Comparison of ENCODE assay signal across 29 cellular contexts in genomic region chr6:39378175-39378889, GRCh38. TPM values are rescaled to one million over a fixed set of nuclear protein-coding genes. Genes with fewer than 3 reads are reported as not detected.
DNase-seq lines count a peak whose midpoint lies in the region; ATAC-seq, FAIRE-seq and TF ChIP-seq lines count a peak whose summit lies in the region.
"Had no signal": no experiment of that assay in that cellular context is flagged by ENCODE, and none has a peak within 500 bp of the region (broad histone marks: within the 10 kb centered on the region; RNA-seq: fewer than 3 reads in every experiment).

No MANE protein-coding gene starts in this region.

- ATAC-seq in GM12878, result peak; percentile 71
- ATAC-seq in left lung, result peak; percentile 38
- peak; percentile 83 to 89 (median 86) for ATAC-seq in pancreas
- no peak for ATAC-seq in activated naive CD4-positive, alpha-beta T cell treated with anti-CD3 and anti-CD28 coated beads, Interleukin-2, amount 50 U/mL, for 72 hours
- ATAC-seq: T-cell had no signal

- H3K79me2 ChIP-seq in GM12878 (ENCODE audit: control insufficient read depth, insufficient read depth, low read length) (no peaks in the 10 kb centered on the region), MM.1S (ENCODE audit: low read length) (no peaks in the 10 kb centered on the region)

- no peaks in the 10 kb centered on the region for H3K36me3 ChIP-seq in GM12878 (ENCODE audit: control insufficient read depth in 2 of 2, insufficient read depth in 2 of 2, low read length in 1 of 2)
- H3K36me3 ChIP-seq in left lung, result no peaks in the 10 kb centered on the region
- no peaks in the 10 kb centered on the region for H3K36me3 ChIP-seq in pancreas
- no peaks in the 10 kb centered on the region for H3K36me3 ChIP-seq in thyroid gland
- no peaks in the 10 kb centered on the region for H3K36me3 ChIP-seq in MM.1S (replicated peaks; ENCODE audit: insufficient read depth, low read length)
- H3K36me3 ChIP-seq: BE2C, breast epithelium, heart right ventricle had no signal

- no peaks in the 10 kb centered on the region for H3K4me1 ChIP-seq in GM12878 (ENCODE audit: control insufficient read depth, insufficient read depth, low read length)
- no peaks in the 10 kb centered on the region for H3K4me1 ChIP-seq in left lung
- peaks cover 17 to 23% (median 22%) of the 10 kb centered on the region in 3 donors for H3K4me1 ChIP-seq in pancreas
- peaks cover 0 to 3% of the 10 kb centered on the region in 2 donors for H3K4me1 ChIP-seq in thyroid gland
- no peaks in the 10 kb centered on the region for H3K4me1 ChIP-seq in MM.1S (ENCODE audit: low read length)
- H3K4me1 ChIP-seq: BE2C, breast epithelium, foreskin keratinocyte had no signal

- H3K9ac ChIP-seq in GM12878 (ENCODE audit: control insufficient read depth, insufficient read depth, low read length), result no peak overlapping the region
- no peak overlapping the region for H3K9ac ChIP-seq in MM.1S (ENCODE audit: low read length)

- H3K9me3 ChIP-seq in GM12878 (replicated peaks; ENCODE audit: control insufficient read depth, insufficient read depth, low read length) (no peaks in the 10 kb centered on the region), left lung (no peaks in the 10 kb centered on the region), pancreas (no peaks in the 10 kb centered on the region), thyroid gland (no peaks in the 10 kb centered on the region), MM.1S (replicated peaks; ENCODE audit: insufficient read depth, low read length) (no peaks in the 10 kb centered on the region)
- H3K9me3 ChIP-seq: BE2C, breast epithelium had no signal

- H3K9me3 Mint-ChIP-seq in activated naive CD4-positive, alpha-beta T cell treated with anti-CD3 and anti-CD28 coated beads, Interleukin-2, amount 50 U/mL, for 72 hours, result no peaks in the 10 kb centered on the region
- H3K9me3 Mint-ChIP-seq: activated naive CD4-positive, alpha-beta T cell treated with anti-CD3 and anti-CD28 coated beads for 36 hours; memory B cell; T-cell; type B pancreatic cell had no signal

- no peak for TF ChIP-seq RAD21 in GM12878 (IDR thresholded peaks at IDR 0.05; ENCODE audit: insufficient read depth, low read depth, low read length)

- CTCF ChIA-PET in GM12878 (lab: Yijun Ruan, JAX), result interaction anchor here (0.7 to 4.7 kb wide), 17 partner anchors 9 to 603 kb away, joined by 3 to 39 read pairs (median 4); no protein-coding TSS in a partner anchor

- H3K9me2 ChIP-seq in MM.1S (replicated peaks; ENCODE audit: insufficient read depth, low read length), result no peaks in the 10 kb centered on the region

- no TSS peak for BruUV-seq in GM12878 (replicated peaks; lab: Mats Ljungman, UMichigan)

- H4K20me1 ChIP-seq in GM12878 (ENCODE audit: control insufficient read depth, insufficient read depth) (no peaks in the 10 kb centered on the region), MM.1S (ENCODE audit: insufficient read depth, low read length) (no peaks in the 10 kb centered on the region)

- WGBS in GM12878 (ENCODE audit: insufficient coverage, insufficient replicate concordance, low lambda C conversion rate, missing lambda C conversion rate), result 42% methylated on average over 7 of the region's 7 CpGs
- 40 to 42% methylated on average over 7 of the region's 7 CpGs for WGBS in pancreas, 2 donors
- WGBS in thyroid gland, 2 donors, result 80 to 83% methylated on average over 7 of the region's 7 CpGs

- no peak overlapping the region for H3K27ac Mint-ChIP-seq in activated naive CD4-positive, alpha-beta T cell treated with anti-CD3 and anti-CD28 coated beads, Interleukin-2, amount 50 U/mL, for 72 hours
- H3K27ac Mint-ChIP-seq: activated naive CD4-positive, alpha-beta T cell treated with anti-CD3 and anti-CD28 coated beads for 36 hours; HFFc6; memory B cell; T-cell; WTC11 had no signal

- H3F3A ChIP-seq in MM.1S (ENCODE audit: insufficient read depth, low read length), result no peaks in the 10 kb centered on the region

- H3K27me3 ChIP-seq in GM12878 (replicated peaks in 1 of 2; ENCODE audit: control insufficient read depth in 2 of 2, insufficient read depth in 2 of 2, low read length in 1 of 2) (no peaks in the 10 kb centered on the region), left lung (no peaks in the 10 kb centered on the region), pancreas (no peaks in the 10 kb centered on the region), thyroid gland (no peaks in the 10 kb centered on the region), MM.1S (replicated peaks; ENCODE audit: insufficient read depth, low read length) (no peaks in the 10 kb centered on the region)
- H3K27me3 ChIP-seq: breast epithelium, heart right ventricle had no signal

- FAIRE-seq in GM19239 (lab: Jason Lieb, UNC) (peak; percentile 11), GM12878 (lab: Jason Lieb, UNC) (no peak), pancreas (lab: Jason Lieb, UNC) (no peak)
- FAIRE-seq: colon had no signal

- H2AFZ ChIP-seq in GM12878 (ENCODE audit: control insufficient read depth, low read depth, low read length), result no peak overlapping the region
- no peak overlapping the region for H2AFZ ChIP-seq in MM.1S (ENCODE audit: low read length)

- no peak for TF ChIP-seq POLR2A in GM12878 (IDR thresholded peaks at IDR 0.05; ENCODE audit: low read depth, low read length)
- TF ChIP-seq POLR2A in thyroid gland (IDR thresholded peaks at IDR 0.05), result no peak

- TF ChIP-seq EP300 in GM12878 (IDR thresholded peaks at IDR 0.05; ENCODE audit: borderline replicate concordance in 1 of 2, control insufficient read depth in 1 of 2, low read depth in 2 of 2, low read length in 2 of 2), result no peak

- intact Hi-C loops in GM12878 (cut with micrococcal nuclease; ENCODE audit: unreplicated experiment), result no loop called here
- intact Hi-C loops in left lung (cut with DNase I), result no loop called here
- intact Hi-C loops in pancreas (cut with DNase I), result no loop called here
- intact Hi-C loops in thyroid gland (cut with DNase I), result loop anchor here (10.0 kb wide), 2 partner anchors 516 to 926 kb away; no protein-coding TSS in a partner anchor

- H3K27ac ChIP-seq in GM12878 (ENCODE audit: control insufficient read depth, insufficient read depth) (no peak overlapping the region), left lung (no peak overlapping the region), pancreas (peak overlapping the region in 3 of 4 donors; percentile 38 to 71 (median 63)), thyroid gland (no peak overlapping the region), MM.1S (ENCODE audit: low read length) (no peak overlapping the region)
- H3K27ac ChIP-seq: breast epithelium, foreskin keratinocyte, heart right ventricle had no signal

- no peaks in the 10 kb centered on the region for H3K36me3 Mint-ChIP-seq in activated naive CD4-positive, alpha-beta T cell treated with anti-CD3 and anti-CD28 coated beads, Interleukin-2, amount 50 U/mL, for 72 hours
- H3K36me3 Mint-ChIP-seq: memory B cell, T-cell, type B pancreatic cell, WTC11 had no signal

- RAD21 ChIA-PET in GM12878 (lab: Charles Lee; ENCODE audit: unreplicated experiment), result interaction anchor here (0.6 to 2.7 kb wide), 10 partner anchors 10 to 515 kb away, joined by 3 to 9 read pairs (median 3); no protein-coding TSS in a partner anchor

- SMC1A ChIA-PET in GM12878 (lab: Charles Lee; ENCODE audit: uncharacterized antibody, unreplicated experiment), result interaction anchor here (0.6 to 5.7 kb wide), 14 partner anchors 7 to 603 kb away, joined by 3 to 41 read pairs (median 3); no protein-coding TSS in a partner anchor

- H3K4me2 ChIP-seq in GM12878 (ENCODE audit: control insufficient read depth, insufficient read depth) (no peak overlapping the region), MM.1S (ENCODE audit: low read depth, low read length) (no peak overlapping the region)

- H3K4me3 ChIP-seq in GM12878 (no peak overlapping the region), left lung (no peak overlapping the region), pancreas (no peak overlapping the region), thyroid gland (replicated peaks in 1 of 3) (no peak overlapping the region), MM.1S (ENCODE audit: low read length) (no peak overlapping the region)
- H3K4me3 ChIP-seq: breast epithelium, heart right ventricle, smooth muscle cell had no signal

- TF ChIP-seq CTCF in GM12878 (IDR thresholded peaks at IDR 0.05 in 2 of 3, conservative IDR thresholded peaks at IDR 0.05 in 1 of 3; ENCODE audit: control insufficient read depth in 2 of 3, extremely low read depth in 1 of 3, insufficient read depth in 1 of 3, low read depth in 3 of 3, low read length in 3 of 3), result no peak
- no peak for TF ChIP-seq CTCF in left lung (IDR thresholded peaks at IDR 0.05)
- TF ChIP-seq CTCF in pancreas (IDR thresholded peaks at IDR 0.05), result no peak
- no peak for TF ChIP-seq CTCF in thyroid gland (IDR thresholded peaks at IDR 0.05)
- no peak for TF ChIP-seq CTCF in MM.1S (IDR thresholded peaks at IDR 0.05; ENCODE audit: low read length)

- POLR2A ChIA-PET in GM12878 (lab: Charles Lee), result no interaction called here

- in situ Hi-C loops in GM12878 (cut with MboI), result no loop called here

- DNase-seq in GM19239 (ENCODE audit: insufficient read length, low spot score) (no peak), GM12878 (ENCODE audit: low read depth, low spot score) (no peak), left lung (no peak), pancreas (peak in 4 of 6 donors; percentile 46 to 77 (median 62)), OCI-M1 (lab: John Stamatoyannopoulos, UW) (no peak), thyroid gland (no peak), MM.1S (no peak)
- DNase-seq in activated naive CD4-positive, alpha-beta T cell treated with anti-CD3 and anti-CD28 coated beads, Interleukin-2, amount 50 U/mL, for 72 hours (ENCODE audit: low spot score in 2 of 2), result no peak
- DNase-seq: activated CD4-positive, alpha-beta T cell treated with anti-CD3 and anti-CD28 coated beads, Interleukin-2, amount 50 U/mL, for 1 hour; effector memory CD4-positive, alpha-beta T cell; NCI-H1105; NCI-H187 treated with DMSO at 0.1 percent for 48 hours; NK-92 treated with Interleukin-12 subunit alpha and Interleukin-12 subunit beta, amount 100 ng/mL, for 24 hours; T-cell had no signal

RNA-seq across cellular contexts. Expression of gene KCNK16, which starts 55.8 kb away (rescaled TPM):
- not detected in 2 replicates for total RNA-seq in GM12878 (2013; cell fraction: nucleolus; rRNA removed)
- not detected in 2 replicates for total RNA-seq in GM12878 (2014; rRNA removed)
- not detected in 2 replicates for total RNA-seq in GM12878 (2014; rRNA removed; fragmentation: Illumina TruSeq; extraction: Trizol)
- total RNA-seq in GM12878 (2021), result not detected in 2 replicates
- not detected for polyA plus RNA-seq in GM12878 (2011; ENCODE audit: low read depth)
- polyA plus RNA-seq in GM12878 (2011; rRNA removed), result not detected in 2 replicates
- polyA plus RNA-seq in GM12878 (2011; cell fraction: cytosol; rRNA removed), result not detected in 2 replicates
- not detected in 2 replicates for polyA plus RNA-seq in GM12878 (2011; cell fraction: nucleus; rRNA removed)
- not detected in 2 replicates for polyA plus RNA-seq in GM12878 (2012)
- polyA plus RNA-seq in GM12878 (2014; fragmentation: Illumina TruSeq; extraction: Trizol), result not detected in 2 replicates
- not detected for polyA plus RNA-seq in GM12878 (2014; fragmentation: Nextera tagmentation; extraction: Ambion mirVana)
- polyA plus RNA-seq in GM12878 (2014; rRNA removed), result not detected in 2 replicates
- polyA plus RNA-seq in GM12878 (2016; fragmentation: Nextera tagmentation; extraction: Ambion mirVana), result not detected
- not detected in 2 replicates for polyA minus RNA-seq in GM12878 (2011; rRNA and poly(A)+ RNA removed)
- not detected in 2 replicates for polyA minus RNA-seq in GM12878 (2011; cell fraction: cytosol; rRNA and poly(A)+ RNA removed)
- not detected in 2 replicates for polyA minus RNA-seq in GM12878 (2011; cell fraction: nucleus; rRNA and poly(A)+ RNA removed)
- total RNA-seq in left lung, result not detected
- 10 to 100 TPM in 1 of 6 donors, 1 to 10 TPM in 5; 1.7 to 12.7 (median 4.3) TPM for total RNA-seq in pancreas
- 100 to 1,000 TPM in 1 of 2 donors, 10 to 100 TPM in 1; 18.7 to 121 TPM for polyA plus RNA-seq in pancreas
- total RNA-seq in thyroid gland, result under 1 TPM in 1 of 4 donors, not detected in 3; 0.88 TPM
- total RNA-seq in activated naive CD4-positive, alpha-beta T cell treated with anti-CD3 and anti-CD28 coated beads, Interleukin-2, amount 50 U/mL, for 72 hours, result not detected
- total RNA-seq: A673; activated naive CD4-positive, alpha-beta T cell treated with anti-CD3 and anti-CD28 coated beads for 36 hours; breast epithelium; foreskin keratinocyte; G401; heart right ventricle; HFFc6; occipital lobe; smooth muscle cell; T-cell; WTC11 had no signal
- polyA plus RNA-seq: esophagus, foreskin keratinocyte, heart right ventricle, smooth muscle cell had no signal

Comparison
In these comparisons a context has a peak if more than half of its experiments do, and no peak if none do; other contexts are left out.
1. DNase-seq: peak in pancreas (4 of 6); none in GM19239 (single experiment), GM12878 (single experiment), left lung (0 of 2), OCI-M1 (single experiment), thyroid gland (0 of 2), MM.1S (single experiment) and activated naive CD4-positive, alpha-beta T cell treated with anti-CD3 and anti-CD28 coated beads, Interleukin-2, amount 50 U/mL, for 72 hours (0 of 2).
2. ATAC-seq: peak in GM12878 (single experiment), left lung (single experiment) and pancreas (4 of 4); none in activated naive CD4-positive, alpha-beta T cell treated with anti-CD3 and anti-CD28 coated beads, Interleukin-2, amount 50 U/mL, for 72 hours (0 of 2).
3. H3K27ac ChIP-seq: peak in pancreas (3 of 4); none in GM12878 (single experiment), left lung (0 of 2), thyroid gland (0 of 3) and MM.1S (single experiment).